ENCODE assay signal across 13 cellular contexts in genomic region chr1:173161510-173162221, GRCh38. TPM values are rescaled to one million over a fixed set of nuclear protein-coding genes. Genes with fewer than 3 reads are reported as not detected.
DNase-seq lines count a peak whose midpoint lies in the region; ATAC-seq, FAIRE-seq and TF ChIP-seq lines count a peak whose summit lies in the region.
"Had no signal": no experiment of that assay in that cellular context is flagged by ENCODE, and none has a peak within 500 bp of the region (broad histone marks: within the 10 kb centered on the region; RNA-seq: fewer than 3 reads in every experiment).

No MANE protein-coding gene starts in this region.

- H3K4me1 ChIP-seq in adipocyte (ENCODE audit: control insufficient read depth, insufficient read depth, low read length): no peaks in the 10 kb centered on the region
- H3K4me1 ChIP-seq in foreskin keratinocyte: peaks cover 16% of the 10 kb centered on the region
- no peaks in the 10 kb centered on the region for H3K4me1 ChIP-seq in BE2C

- H3K27me3 ChIP-seq in adipocyte (replicated peaks; ENCODE audit: control insufficient read depth, insufficient read depth, low read length): no peaks in the 10 kb centered on the region
- no peaks in the 10 kb centered on the region for H3K27me3 ChIP-seq in foreskin keratinocyte
- H3K27me3 ChIP-seq in BE2C: no peaks in the 10 kb centered on the region

- no peak overlapping the region for H3K9ac ChIP-seq in adipocyte (ENCODE audit: low read length)

- H3K27ac ChIP-seq in foreskin keratinocyte: peak overlapping the region; percentile 4
- H3K27ac ChIP-seq: C4-2B had no signal

- no peak overlapping the region for H3K4me3 ChIP-seq in AG04449 (ENCODE audit: low read depth, low read length)
- no peak overlapping the region for H3K4me3 ChIP-seq in adipocyte (ENCODE audit: low read length)
- no peak overlapping the region for H3K4me3 ChIP-seq in BE2C (ENCODE audit: low read depth, low read length)

- DNase-seq in AG04449 (ENCODE audit: low read depth, low spot score) (peak; percentile 40), HS-5 (ENCODE audit: low read depth) (peak; percentile 44), adipocyte (ENCODE audit: low read depth) (peak; percentile 50), foreskin keratinocyte (peak; percentile 80 to 93), RPMI8226 (no peak), BE2C (no peak), D721Med (ENCODE audit: insufficient read length, low spot score) (no peak)
- DNase-seq in activated CD4-positive, CD25-positive, alpha-beta regulatory T cell treated with anti-CD3 and anti-CD28 coated beads, Interleukin-2, amount 50 U/mL, for 72 hours: no peak
- DNase-seq: aorta, left cardiac atrium, NCI-H187 treated with DMSO at 0.1 percent for 48 hours, T-helper 17 cell had no signal

- no peak for FAIRE-seq in D721Med (lab: Jason Lieb, UNC)

- peak; percentile 98 for ATAC-seq in foreskin keratinocyte
- ATAC-seq: T-helper 17 cell had no signal

- no peaks in the 10 kb centered on the region for H3K9me3 ChIP-seq in adipocyte (ENCODE audit: control insufficient read depth, low read length)
- H3K9me3 ChIP-seq in BE2C: no peaks in the 10 kb centered on the region

- POLR2A ChIA-PET in AG04449 (lab: Yijun Ruan, JAX): no interaction called here

- no peaks in the 10 kb centered on the region for H3K36me3 ChIP-seq in adipocyte (ENCODE audit: control insufficient read depth, insufficient read depth, low read length, severe bottlenecking)
- no peaks in the 10 kb centered on the region for H3K36me3 ChIP-seq in BE2C

- TF ChIP-seq CTCF in AG04449 (IDR thresholded peaks at IDR 0.05; ENCODE audit: insufficient read depth, low read length, missing control alignments) (no peak), foreskin keratinocyte (conservative IDR thresholded peaks at IDR 0.05) (no peak), BE2C (IDR thresholded peaks at IDR 0.05; ENCODE audit: low read depth, low read length) (no peak), D721Med (IDR thresholded peaks at IDR 0.05; ENCODE audit: insufficient read depth, missing control alignments) (no peak)

- CTCF ChIA-PET in AG04449 (lab: Yijun Ruan, JAX): interaction anchor here (1.1 to 1.9 kb wide), 4 partner anchors 9 to 417 kb away, joined by 3 to 7 read pairs (median 4); no protein-coding TSS in a partner anchor

RNA-seq across cellular contexts. Expression of gene TNFSF4, which starts 45.5 kb away (rescaled TPM):
- 0.35 and 0.75 TPM in 2 replicates for total RNA-seq in foreskin keratinocyte
- polyA plus RNA-seq in foreskin keratinocyte: 0.25 and 0.38 TPM in 2 replicates
- polyA plus RNA-seq in BE2C (2012; ENCODE audit: insufficient read depth, insufficient read length, low read depth): 0.54 TPM

Comparison
In these comparisons a context has a peak if more than half of its experiments do, and no peak if none do; other contexts are left out.
1. DNase-seq: peak in AG04449 (single experiment), HS-5 (single experiment), adipocyte (single experiment) and foreskin keratinocyte (2 of 2); none in RPMI8226 (single experiment), activated CD4-positive, CD25-positive, alpha-beta regulatory T cell treated with anti-CD3 and anti-CD28 coated beads, Interleukin-2, amount 50 U/mL, for 72 hours (single experiment), BE2C (single experiment) and D721Med (single experiment).